Comparison of ENCODE assay signal across 10 cellular contexts in the genomic region with DNA sequence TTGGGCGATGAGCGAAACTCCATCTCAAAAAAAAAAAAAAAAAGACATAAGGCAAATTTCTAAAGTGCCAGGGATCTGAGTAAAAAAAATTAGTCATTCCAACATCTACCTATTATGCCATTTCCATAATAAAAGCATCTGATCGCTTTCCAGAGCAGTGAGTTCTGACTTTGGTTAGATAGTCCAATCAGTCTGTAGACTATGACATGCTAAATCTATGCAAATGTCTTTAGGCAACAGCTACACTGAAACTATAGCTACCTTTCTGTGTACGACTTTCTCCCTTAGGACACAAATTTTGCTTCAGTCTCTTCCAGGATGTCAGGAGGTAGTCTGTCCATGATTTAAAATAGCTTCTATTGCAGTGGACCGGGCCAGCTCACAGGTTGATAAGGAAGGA. TPM values are rescaled to one million over a fixed set of nuclear protein-coding genes. Genes with fewer than 3 reads are reported as not detected.
DNase-seq lines count a peak whose midpoint lies in the region; TF ChIP-seq lines count a peak whose summit lies in the region.
"Had no signal": no experiment of that assay in that cellular context is flagged by ENCODE, and none has a peak within 500 bp of the region (broad histone marks: within the 10 kb centered on the region; RNA-seq: fewer than 3 reads in every experiment).

No MANE protein-coding gene starts in this region.

- no peaks in the 10 kb centered on the region for H3K36me3 ChIP-seq in HUES48 (ENCODE audit: control insufficient read depth, insufficient read depth, low read length)
- no peaks in the 10 kb centered on the region for H3K36me3 ChIP-seq in thyroid gland

- no peak overlapping the region for H3K9ac ChIP-seq in HUES48 (ENCODE audit: low read depth, low read length)

- TF ChIP-seq CTCF in coronary artery (IDR thresholded peaks at IDR 0.05): no peak
- no peak for TF ChIP-seq CTCF in mesothelial cell of epicardium (IDR thresholded peaks at IDR 0.05; ENCODE audit: unreplicated experiment)
- no peak for TF ChIP-seq CTCF in thyroid gland (IDR thresholded peaks at IDR 0.05)

- H3K4me3 Mint-ChIP-seq in mesothelial cell of epicardium: no peak overlapping the region

- H3K4me3 ChIP-seq in HUES48 (ENCODE audit: low read depth, low read length) (no peak overlapping the region), coronary artery (no peak overlapping the region), thyroid gland (replicated peaks in 1 of 3) (no peak overlapping the region)

- peaks cover 43% of the 10 kb centered on the region for H3K4me1 Mint-ChIP-seq in mesothelial cell of epicardium

- H3K27ac Mint-ChIP-seq in mesothelial cell of epicardium: peak overlapping the region; percentile 35

- WGBS in thyroid gland, 2 donors: 88 to 94% methylated on average over 5 of the region's 5 CpGs

- intact Hi-C loops in thyroid gland (cut with DNase I): no loop called here

- no peak for TF ChIP-seq POLR2A in thyroid gland (IDR thresholded peaks at IDR 0.05)

- H3K9me3 ChIP-seq in HUES48 (ENCODE audit: control insufficient read depth, insufficient read depth, low read length) (no peaks in the 10 kb centered on the region), thyroid gland (no peaks in the 10 kb centered on the region)

- no peaks in the 10 kb centered on the region for H3K36me3 Mint-ChIP-seq in mesothelial cell of epicardium

- no peak for DNase-seq in coronary artery (ENCODE audit: low spot score)
- DNase-seq in mesothelial cell of epicardium (ENCODE audit: low spot score in 2 of 2, unreplicated experiment in 2 of 2): no peak
- DNase-seq in thyroid gland: no peak
- DNase-seq in cerebellum (ENCODE audit: low spot score): no peak
- no peak for DNase-seq in germinal center (ENCODE audit: low spot score)
- no peak for DNase-seq in SIG-M5 (lab: John Stamatoyannopoulos, UW)
- DNase-seq: activated T-cell treated with anti-CD3 and anti-CD28 coated beads, Interleukin-2, amount 50 U/mL, for 48 hours; NCI-H187 had no signal

- H3K4me1 ChIP-seq in HUES48 (ENCODE audit: control insufficient read depth, insufficient read depth, low read length) (peaks cover 9% of the 10 kb centered on the region), thyroid gland (peaks cover 13 to 19% of the 10 kb centered on the region in 2 donors)

- H3K27ac ChIP-seq in HUES48 (ENCODE audit: low read depth, low read length) (peak overlapping the region; percentile 90), coronary artery (peak overlapping the region; percentile 86 to 90), thyroid gland (peak overlapping the region; percentile 64 to 79 (median 75))

- H3K27me3 ChIP-seq in HUES48 (ENCODE audit: control insufficient read depth, insufficient read depth, low read length) (no peaks in the 10 kb centered on the region), thyroid gland (no peaks in the 10 kb centered on the region)

- H3K9me3 Mint-ChIP-seq in mesothelial cell of epicardium: no peaks in the 10 kb centered on the region

- H3K27me3 Mint-ChIP-seq in mesothelial cell of epicardium (ENCODE audit: low read depth): no peaks in the 10 kb centered on the region

RNA-seq across cellular contexts. Expression of a gene that starts 58.9 kb away (rescaled TPM):
- 11.5 to 12.5 TPM (median 11.7 TPM) in 3 replicates for total RNA-seq in mesothelial cell of epicardium
- 10 to 100 TPM; 10.9 to 22.0 (median 18.7) TPM for total RNA-seq in thyroid gland
- total RNA-seq in cerebellum: 10.7 TPM
- total RNA-seq: HT-29 had no signal
